ENCODE assay signal across 1 cellular context in the genomic region with DNA sequence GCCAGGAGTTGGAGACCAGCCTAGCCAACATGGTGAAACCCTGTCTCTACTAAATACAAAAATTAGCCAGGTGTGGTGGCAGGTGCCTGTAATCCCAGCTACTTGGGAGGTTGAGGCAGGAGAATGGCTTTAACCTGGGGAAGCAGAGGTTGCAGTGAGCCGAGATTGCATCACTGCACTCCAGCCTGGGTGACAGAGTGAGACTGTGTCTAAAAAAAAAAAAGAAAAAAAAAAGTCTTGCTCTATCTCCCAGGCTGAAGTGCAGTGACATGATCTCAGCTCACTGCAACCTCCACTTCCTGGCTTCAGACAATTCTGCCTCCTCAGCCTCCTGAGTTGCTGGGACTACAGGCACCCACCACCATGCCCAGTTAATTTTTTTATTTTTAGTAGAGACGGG. TPM values are rescaled to one million over a fixed set of nuclear protein-coding genes. Genes with fewer than 3 reads are reported as not detected.
"Had no signal": no experiment of that assay in that cellular context is flagged by ENCODE, and none has a peak within 500 bp of the region (broad histone marks: within the 10 kb centered on the region; RNA-seq: fewer than 3 reads in every experiment).

No MANE protein-coding gene starts in this region.

RNA-seq across cellular contexts. Expression of a gene that starts 4.9 kb away (rescaled TPM):
- total RNA-seq: NCI-H460 had no signal
